ENCODE assay signal across 8 cellular contexts in the genomic region with DNA sequence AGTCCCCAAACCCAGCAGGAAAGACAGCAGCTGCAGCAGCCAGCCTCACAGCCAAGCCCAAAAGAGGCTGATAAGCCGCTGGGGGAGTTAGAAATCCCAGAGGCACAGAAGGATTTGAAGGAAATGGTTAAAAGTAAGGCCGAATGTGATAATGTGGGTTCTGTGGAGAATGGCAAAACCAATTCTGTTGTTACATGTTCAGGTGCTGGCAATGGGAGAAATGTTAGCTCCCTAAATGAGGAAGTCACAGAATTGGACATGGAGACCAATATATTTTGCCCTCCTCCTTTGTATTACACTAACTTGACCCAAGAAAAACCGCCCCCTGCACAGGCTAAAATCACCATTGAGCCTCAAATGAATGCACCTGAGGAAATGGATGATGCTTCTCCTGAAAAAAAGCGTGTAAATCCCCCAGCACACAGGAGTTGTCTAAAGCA. TPM values are rescaled to one million over a fixed set of nuclear protein-coding genes. Genes with fewer than 3 reads are reported as not detected.
DNase-seq lines count a peak whose midpoint lies in the region; ATAC-seq, FAIRE-seq and TF ChIP-seq lines count a peak whose summit lies in the region.

No MANE protein-coding gene starts in this region.

- peak overlapping the region; percentile 85 for H3K4me3 ChIP-seq in H7 (ENCODE audit: insufficient read depth, low read depth, low read length)
- peak overlapping the region; percentile 46 for H3K4me3 ChIP-seq in WERI-Rb-1 (ENCODE audit: low read depth, low read length)
- H3K4me3 ChIP-seq in right atrium auricular region, result peak overlapping the region; percentile 70 to 78
- H3K4me3 ChIP-seq in small intestine (ENCODE audit: low read depth in 1 of 2, low read length in 2 of 2), result peak overlapping the region; percentile 61 to 74

- 39 to 72% (median 48%) methylated on average over 4 of the region's 4 CpGs for WGBS in small intestine, 3 donors

- H3K9me3 ChIP-seq in WERI-Rb-1 (ENCODE audit: severe bottlenecking), result no peaks in the 10 kb centered on the region
- H3K9me3 ChIP-seq in right atrium auricular region, result no peaks in the 10 kb centered on the region
- no peaks in the 10 kb centered on the region for H3K9me3 ChIP-seq in small intestine (ENCODE audit: control insufficient read depth, low read depth)

- no peak for FAIRE-seq in small intestine (lab: Jason Lieb, UNC)

- H3K27ac ChIP-seq in WERI-Rb-1 (no peak overlapping the region), right atrium auricular region (peak overlapping the region; percentile 88 to 95), small intestine (ENCODE audit: low read depth in 1 of 2, low read length in 1 of 2) (peak overlapping the region in 1 of 2 donors; percentile 95)

- ATAC-seq in GM21390 (IDR thresholded peaks at IDR 0.05; ENCODE audit: unreplicated experiment), result no peak

- H3K4me1 ChIP-seq in right atrium auricular region (peaks cover 0 to 32% of the 10 kb centered on the region in 2 donors), small intestine (ENCODE audit: control insufficient read depth in 2 of 2, insufficient read depth in 1 of 2, low read depth in 1 of 2, low read length in 1 of 2) (peaks cover 0 to 7% of the 10 kb centered on the region in 2 donors)

- H3K36me3 ChIP-seq in H7 (replicated peaks; ENCODE audit: control insufficient read depth, insufficient read depth, low read length), result no peaks in the 10 kb centered on the region
- no peaks in the 10 kb centered on the region for H3K36me3 ChIP-seq in WERI-Rb-1
- H3K36me3 ChIP-seq in right atrium auricular region, result no peaks in the 10 kb centered on the region
- no peaks in the 10 kb centered on the region for H3K36me3 ChIP-seq in small intestine (ENCODE audit: control insufficient read depth in 2 of 2, insufficient read depth in 2 of 2, low read length in 2 of 2)

- H3K27me3 ChIP-seq in H7 (ENCODE audit: control insufficient read depth, insufficient read depth, low read length), result no peaks in the 10 kb centered on the region
- H3K27me3 ChIP-seq in WERI-Rb-1 (ENCODE audit: insufficient read depth, low read depth, severe bottlenecking), result no peaks in the 10 kb centered on the region
- H3K27me3 ChIP-seq in right atrium auricular region, result no peaks in the 10 kb centered on the region
- no peaks in the 10 kb centered on the region for H3K27me3 ChIP-seq in small intestine (ENCODE audit: control insufficient read depth in 2 of 2, insufficient read depth in 2 of 2, low read length in 2 of 2)

- TF ChIP-seq CTCF in WERI-Rb-1 (IDR thresholded peaks at IDR 0.05; ENCODE audit: low read depth, low read length) (no peak), right atrium auricular region (IDR thresholded peaks at IDR 0.05) (no peak)

- DNase-seq in H7 (no peak), WERI-Rb-1 (no peak), right atrium auricular region (ENCODE audit: low spot score) (no peak), small intestine (no peak), islet precursor cell (no peak), iPS-NIHi7 (ENCODE audit: extremely low spot score) (no peak)
- no peak for DNase-seq in stimulated activated CD4-positive, alpha-beta T cell treated with anti-CD3 and anti-CD28 coated beads, Interleukin-2, amount 100 ng/mL, for 48 hours

RNA-seq across cellular contexts. Expression of a gene that starts 0.9 kb away (rescaled TPM):
- 2.4 TPM in 2 replicates for total RNA-seq in H7 (2014; rRNA removed; shearing (Covaris generic))
- total RNA-seq in right atrium auricular region, result 1 to 10 TPM; 2.1 to 3.2 TPM
- 1 to 10 TPM in 1 of 3 donors, under 1 TPM in 2; 0.27 to 2.4 (median 0.67) TPM for polyA plus RNA-seq in small intestine
